In the genomic region with DNA sequence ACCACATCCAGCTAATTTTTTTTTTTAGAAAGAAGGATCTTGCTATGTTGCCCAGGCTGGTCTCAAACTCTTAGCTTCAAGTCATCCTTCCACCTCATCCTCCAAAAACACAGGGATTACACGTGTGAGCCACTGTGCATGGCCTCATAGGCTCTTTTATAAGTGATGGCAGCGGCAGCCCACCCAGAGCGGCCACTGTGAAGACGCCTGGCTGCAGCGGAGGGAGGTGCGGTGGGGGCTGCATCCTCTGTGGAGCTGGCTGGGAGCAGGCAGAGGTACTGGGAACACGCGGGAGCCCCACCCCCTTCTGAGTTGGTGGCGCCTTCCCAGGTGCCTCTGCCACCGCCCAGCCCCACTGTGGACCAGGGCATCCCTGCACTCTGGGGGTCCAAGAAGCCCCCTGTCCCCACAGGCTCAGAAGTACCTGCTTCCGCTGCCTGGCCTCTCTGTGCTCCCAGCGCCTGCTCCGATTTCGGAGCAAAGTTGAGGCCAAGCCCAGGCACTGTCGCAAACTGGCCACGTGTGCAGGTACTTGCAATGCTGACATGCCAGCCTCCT, we compare ENCODE assay signal across 28 cellular contexts.
"Had no signal": no experiment of that assay in that cellular context is flagged by ENCODE, and none has a peak within 500 bp of the region (broad histone marks: within the 10 kb centered on the region; RNA-seq: fewer than 3 reads in every experiment).

No MANE protein-coding gene starts in this region.

- H3K36me3 ChIP-seq: ovary, right lobe of liver, sigmoid colon, stomach, thoracic aorta, thyroid gland, tibial nerve, upper lobe of left lung, vagina had no signal

- H3K4me1 ChIP-seq: parathyroid adenoma, psoas muscle, right lobe of liver, sigmoid colon, stomach, thyroid gland, tibial nerve, upper lobe of left lung, vagina had no signal

- H3K27me3 ChIP-seq: ovary, right lobe of liver, sigmoid colon, stomach, thyroid gland, tibial nerve, upper lobe of left lung, vagina had no signal

- H3K27ac Mint-ChIP-seq: natural killer cell treated with Interleukin-12 subunit alpha and Interleukin-12 subunit beta and Interleukin-15 and Interleukin-18, amount 100 ng/mL, for 72 hours; nephron progenitor cell; progenitor cell of endocrine pancreas; stimulated activated effector memory CD8-positive, alpha-beta T cell treated with anti-CD3 and anti-CD28 coated beads, Interleukin-12 subunit alpha, Interleukin-12 subunit beta, amount 100 ng/mL, for 72 hours; stimulated activated naive B cell treated with anti-CD40 and anti-IgM and Interleukin-4, amounts not matched to agents 10 μg/mL and 1 μg/mL and 100 μg/mL, for 72 hours; stimulated activated naive CD8-positive, alpha-beta T cell treated with anti-CD3 and anti-CD28 coated beads, Interleukin-15, Interleukin-2, amounts not matched to agents 100 ng/mL and 50 ng/mL, for 24 hours had no signal

- H3K79me2 ChIP-seq: parathyroid adenoma had no signal

- FAIRE-seq: small intestine, urothelium cell line had no signal

- H2AFZ ChIP-seq: parathyroid adenoma had no signal

- H3K9me3 Mint-ChIP-seq: natural killer cell treated with Interleukin-12 subunit alpha and Interleukin-12 subunit beta and Interleukin-15 and Interleukin-18, amount 100 ng/mL, for 72 hours; nephron progenitor cell; neural crest cell; stimulated activated effector memory CD8-positive, alpha-beta T cell treated with anti-CD3 and anti-CD28 coated beads, Interleukin-12 subunit alpha, Interleukin-12 subunit beta, amount 100 ng/mL, for 72 hours; stimulated activated naive B cell treated with anti-CD40 and anti-IgM and Interleukin-4, amounts not matched to agents 10 μg/mL and 1 μg/mL and 100 μg/mL, for 72 hours; stimulated activated naive CD8-positive, alpha-beta T cell treated with anti-CD3 and anti-CD28 coated beads, Interleukin-15, Interleukin-2, amounts not matched to agents 100 ng/mL and 50 ng/mL, for 24 hours had no signal

- H3K27ac ChIP-seq: ovary, parathyroid adenoma, psoas muscle, right lobe of liver, sigmoid colon, stomach, thoracic aorta, thyroid gland, tibial nerve, upper lobe of left lung, vagina had no signal

- H3K4me3 ChIP-seq: ovary, psoas muscle, right lobe of liver, sigmoid colon, stomach, thoracic aorta, thyroid gland, tibial nerve, upper lobe of left lung, vagina had no signal

- ATAC-seq: natural killer cell treated with Interleukin-12 subunit alpha and Interleukin-12 subunit beta and Interleukin-15 and Interleukin-18, amount 100 ng/mL, for 72 hours; psoas muscle; right cardiac atrium; stimulated activated effector memory CD8-positive, alpha-beta T cell treated with anti-CD3 and anti-CD28 coated beads, Interleukin-12 subunit alpha, Interleukin-12 subunit beta, amount 100 ng/mL, for 72 hours; stimulated activated naive B cell treated with anti-CD40 and anti-IgM and Interleukin-4, amounts not matched to agents 10 μg/mL and 1 μg/mL and 100 μg/mL, for 72 hours had no signal

- H3K9ac ChIP-seq: parathyroid adenoma had no signal

- DNase-seq: nephron progenitor cell; occipital lobe; ovary; psoas muscle; right cardiac atrium; right lobe of liver; sigmoid colon; small intestine; stimulated activated CD4-positive, alpha-beta T cell treated with anti-CD3 and anti-CD28 coated beads, Interleukin-15, amount 100 ng/mL, for 24 hours; stimulated activated CD4-positive, alpha-beta T cell treated with anti-CD3 and anti-CD28 coated beads, Interleukin-2, amount 100 ng/mL, for 24 hours; stimulated activated CD4-positive, alpha-beta T cell treated with anti-CD3 and anti-CD28 coated beads, Interleukin-2, amount 100 ng/mL, for 48 hours; stimulated activated CD4-positive, alpha-beta T cell treated with anti-CD3 and anti-CD28 coated beads, Interleukin-4, amount 100 ng/mL, for 24 hours; stimulated activated naive B cell treated with anti-CD40 and anti-IgM and Interleukin-4, amounts not matched to agents 10 μg/mL and 1 μg/mL and 100 μg/mL, for 72 hours; stimulated activated naive CD4-positive, alpha-beta T cell treated with Interleukin-2 at 50 U/mL for 16 hours; stomach; thyroid gland; trophoblast cell had no signal

- H3K4me1 Mint-ChIP-seq: neural crest cell; stimulated activated effector memory CD8-positive, alpha-beta T cell treated with anti-CD3 and anti-CD28 coated beads, Interleukin-12 subunit alpha, Interleukin-12 subunit beta, amount 100 ng/mL, for 72 hours; stimulated activated naive B cell treated with anti-CD40 and anti-IgM and Interleukin-4, amounts not matched to agents 10 μg/mL and 1 μg/mL and 100 μg/mL, for 72 hours had no signal

- H3K27me3 Mint-ChIP-seq: stimulated activated naive CD8-positive, alpha-beta T cell treated with anti-CD3 and anti-CD28 coated beads, Interleukin-15, Interleukin-2, amounts not matched to agents 100 ng/mL and 50 ng/mL, for 24 hours had no signal

- H3K9me3 ChIP-seq: ovary, psoas muscle, right lobe of liver, sigmoid colon, stomach, thoracic aorta, thyroid gland, tibial nerve, upper lobe of left lung, vagina had no signal

- H3K4me3 Mint-ChIP-seq: natural killer cell treated with Interleukin-12 subunit alpha and Interleukin-12 subunit beta and Interleukin-15 and Interleukin-18, amount 100 ng/mL, for 72 hours; nephron progenitor cell; neural crest cell; stimulated activated effector memory CD8-positive, alpha-beta T cell treated with anti-CD3 and anti-CD28 coated beads, Interleukin-12 subunit alpha, Interleukin-12 subunit beta, amount 100 ng/mL, for 72 hours; stimulated activated naive B cell treated with anti-CD40 and anti-IgM and Interleukin-4, amounts not matched to agents 10 μg/mL and 1 μg/mL and 100 μg/mL, for 72 hours; stimulated activated naive CD8-positive, alpha-beta T cell treated with anti-CD3 and anti-CD28 coated beads, Interleukin-15, Interleukin-2, amounts not matched to agents 100 ng/mL and 50 ng/mL, for 24 hours had no signal

- H3K36me3 Mint-ChIP-seq: natural killer cell treated with Interleukin-12 subunit alpha and Interleukin-12 subunit beta and Interleukin-15 and Interleukin-18, amount 100 ng/mL, for 72 hours; stimulated activated effector memory CD8-positive, alpha-beta T cell treated with anti-CD3 and anti-CD28 coated beads, Interleukin-12 subunit alpha, Interleukin-12 subunit beta, amount 100 ng/mL, for 72 hours; stimulated activated naive B cell treated with anti-CD40 and anti-IgM and Interleukin-4, amounts not matched to agents 10 μg/mL and 1 μg/mL and 100 μg/mL, for 72 hours had no signal
